ENCODE assay signal across 24 cellular contexts in the genomic region with DNA sequence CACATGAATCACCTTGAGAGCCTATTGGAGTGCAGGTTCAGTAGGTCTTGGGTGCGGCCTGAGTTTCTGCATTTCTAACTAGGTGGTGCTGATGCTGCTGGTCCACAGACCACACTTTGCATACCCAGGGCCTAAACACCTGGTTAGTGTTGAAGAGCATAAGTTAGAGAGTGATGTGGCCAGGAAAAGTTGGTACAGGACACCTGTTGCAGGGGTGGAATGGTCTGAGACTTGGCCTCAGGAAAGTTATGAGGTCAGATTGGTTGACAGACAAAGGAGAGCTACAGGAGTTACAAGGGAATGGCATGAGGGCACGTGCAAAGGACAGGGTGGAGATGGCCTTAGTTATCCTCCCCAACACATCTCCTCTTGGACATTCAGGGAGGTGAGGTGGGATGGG.
"Had no signal": no experiment of that assay in that cellular context is flagged by ENCODE, and none has a peak within 500 bp of the region (broad histone marks: within the 10 kb centered on the region; RNA-seq: fewer than 3 reads in every experiment).

No MANE protein-coding gene starts in this region.

- DNase-seq: stimulated activated CD4-positive, alpha-beta T cell treated with anti-CD3 and anti-CD28 coated beads, Interleukin-2, amount 100 ng/mL, for 48 hours; stimulated activated CD4-positive, alpha-beta T cell treated with anti-CD3 and anti-CD28 coated beads, Interleukin-4, amount 100 ng/mL, for 1 hour; stimulated activated CD4-positive, alpha-beta T cell treated with anti-CD3 and anti-CD28 coated beads, Interleukin-4, amount 100 ng/mL, for 24 hours; stimulated activated CD4-positive, alpha-beta T cell treated with anti-CD3 and anti-CD28 coated beads, Interleukin-4, amount 100 ng/mL, for 4 hours; stimulated activated CD8-positive, alpha-beta memory T cell treated with anti-CD3 and anti-CD28 coated beads, Interleukin-4, amount 100 ng/mL, for 48 hours; stimulated activated naive B cell treated with anti-CD40 and anti-IgM and Interleukin-4, amounts not matched to agents 10 μg/mL and 1 μg/mL and 100 μg/mL, for 72 hours; stimulated activated naive CD4-positive, alpha-beta T cell treated with Interleukin-2 at 50 U/mL for 16 hours; stimulated activated naive CD8-positive, alpha-beta T cell treated with anti-CD3 and anti-CD28 coated beads, Interleukin-15, amount 100 ng/mL, for 72 hours; stimulated activated naive CD8-positive, alpha-beta T cell treated with anti-CD3 and anti-CD28 coated beads, Interleukin-15, Interleukin-2, amounts not matched to agents 100 U/mL and 50 U/mL, for 24 hours; stomach; substantia nigra; testis; thyroid gland; tibial artery; transverse colon; upper lobe of left lung; upper lobe of right lung; uterus had no signal

- H3K4me1 ChIP-seq: stomach, suprapubic skin, testis, thyroid gland, tibial artery, tibial nerve, transverse colon, upper lobe of left lung, upper lobe of right lung, uterus, vagina had no signal

- H3K27me3 ChIP-seq: suprapubic skin, testis, thyroid gland, tibial artery, transverse colon, upper lobe of left lung, upper lobe of right lung, uterus, vagina had no signal

- H3K4me3 ChIP-seq: stomach, suprapubic skin, testis, thoracic aorta, thyroid gland, tibial artery, tibial nerve, transverse colon, upper lobe of left lung, upper lobe of right lung, uterus, vagina had no signal

- H3K9me3 ChIP-seq: suprapubic skin, testis, thoracic aorta, thyroid gland, tibial artery, tibial nerve, transverse colon, upper lobe of left lung, upper lobe of right lung, uterus, vagina had no signal

- H3K27ac ChIP-seq: stomach, suprapubic skin, testis, thoracic aorta, thyroid gland, tibial artery, tibial nerve, transverse colon, upper lobe of left lung, upper lobe of right lung, uterus, vagina had no signal

- ATAC-seq: stimulated activated effector memory CD8-positive, alpha-beta T cell treated with anti-CD3 and anti-CD28 coated beads, Interleukin-12 subunit alpha, Interleukin-12 subunit beta, amount 100 ng/mL, for 72 hours; stimulated activated memory B cell treated with anti-CD40 and anti-IgM and Interleukin-4, amounts not matched to agents 10 μg/mL and 1 μg/mL and 100 μg/mL, for 72 hours; stimulated activated naive B cell treated with anti-CD40 and anti-IgM and Interleukin-4, amounts not matched to agents 10 μg/mL and 1 μg/mL and 100 μg/mL, for 72 hours; stimulated activated naive CD8-positive, alpha-beta T cell treated with anti-CD3 and anti-CD28 coated beads, Interleukin-15, Interleukin-2, amounts not matched to agents 100 U/mL and 50 U/mL, for 24 hours; upper lobe of right lung had no signal

- H3K36me3 ChIP-seq: thoracic aorta, thyroid gland, transverse colon, upper lobe of right lung, uterus had no signal
